Comparison of ENCODE assay signal across 20 cellular contexts in genomic region chr18:30634249-30634648, GRCh38.
DNase-seq lines count a peak whose midpoint lies in the region; ATAC-seq, FAIRE-seq and TF ChIP-seq lines count a peak whose summit lies in the region.
"Had no signal": no experiment of that assay in that cellular context is flagged by ENCODE, and none has a peak within 500 bp of the region (broad histone marks: within the 10 kb centered on the region; RNA-seq: fewer than 3 reads in every experiment).

No MANE protein-coding gene starts in this region.

- TF ChIP-seq CTCF in A549 (IDR thresholded peaks at IDR 0.05) (no peak), IMR-90 (conservative IDR thresholded peaks at IDR 0.05; ENCODE audit: low read depth, low read length) (no peak), H1 (IDR thresholded peaks at IDR 0.05; ENCODE audit: control extremely low read depth in 1 of 3, insufficient read depth in 1 of 3, low read depth in 1 of 3, low read length in 3 of 3) (no peak)

- H3K56ac ChIP-seq in IMR-90 (ENCODE audit: extremely low read depth, insufficient read depth, low read length) (no peak overlapping the region), H1 (replicated peaks; ENCODE audit: insufficient read length, low read depth, low read length) (no peak overlapping the region)

- TF ChIP-seq EP300 in A549 (IDR thresholded peaks at IDR 0.05): no peak
- TF ChIP-seq EP300 in H1 (IDR thresholded peaks at IDR 0.05; ENCODE audit: borderline replicate concordance in 1 of 2, low read depth in 2 of 2, low read length in 2 of 2): no peak

- H2BK15ac ChIP-seq in IMR-90 (ENCODE audit: low read depth, low read length) (no peak overlapping the region), H1 (ENCODE audit: low read length) (no peak overlapping the region)

- H2AK5ac ChIP-seq in IMR-90 (ENCODE audit: low read depth, low read length) (no peak overlapping the region), H1 (ENCODE audit: low read depth, low read length) (no peak overlapping the region)

- no peaks in the 10 kb centered on the region for H3K36me3 ChIP-seq in IMR-90 (ENCODE audit: control insufficient read depth, insufficient read depth, low read length)
- no peaks in the 10 kb centered on the region; a peak in 1 of 8 replicates for H3K36me3 ChIP-seq in H1 (ENCODE audit: control insufficient read depth in 2 of 4, insufficient read depth in 4 of 4, low read length in 3 of 4)
- H3K36me3 ChIP-seq: BLaER1 treated with 17β-estradiol and CSF1 and Interleukin-3, amounts not matched to agents 10 nM and 100 nM had no signal

- no peaks in the 10 kb centered on the region for H3K79me2 ChIP-seq in H1 (ENCODE audit: control insufficient read depth in 1 of 2, insufficient read depth in 2 of 2, low read length in 2 of 2)

- POLR2A ChIA-PET in A549 (lab: Yijun Ruan, JAX) (no interaction called here), IMR-90 (lab: Charles Lee; ENCODE audit: unreplicated experiment) (no interaction called here), H1 (lab: Charles Lee; ENCODE audit: partially characterized antibody) (no interaction called here)

- H3K4me3 ChIP-seq in A549 (no peak overlapping the region), IMR-90 (ENCODE audit: insufficient read depth, low read depth, low read length) (no peak overlapping the region), H1 (ENCODE audit: extremely low read depth in 1 of 4, insufficient read depth in 2 of 4, low read depth in 3 of 4, low read length in 4 of 4) (no peak overlapping the region)
- H3K4me3 ChIP-seq: BLaER1 treated with 17β-estradiol and CSF1 and Interleukin-3, amounts not matched to agents 10 nM and 100 nM had no signal

- H3K79me1 ChIP-seq in IMR-90 (ENCODE audit: low read depth in 1 of 2, low read length in 2 of 2) (no peaks in the 10 kb centered on the region), H1 (ENCODE audit: low read depth, low read length) (no peaks in the 10 kb centered on the region)

- H3K23me2 ChIP-seq in H1 (ENCODE audit: low read depth, low read length): no peaks in the 10 kb centered on the region; the same call in 1 of the 2 replicates

- intact Hi-C loops in IMR-90 (cut with micrococcal nuclease): no loop called here

- H2BK120ac ChIP-seq in IMR-90 (ENCODE audit: low read depth, low read length): no peak overlapping the region
- H2BK120ac ChIP-seq in H1 (replicated peaks; ENCODE audit: low read depth, low read length): no peak overlapping the region

- H2AFZ ChIP-seq in IMR-90 (replicated peaks; ENCODE audit: low read length, poor library complexity) (no peak overlapping the region), H1 (ENCODE audit: low read length) (no peak overlapping the region)

- H3K27ac ChIP-seq in A549: no peak overlapping the region
- H3K27ac ChIP-seq in IMR-90 (ENCODE audit: insufficient read depth, low read length): no peak overlapping the region
- H3K27ac ChIP-seq in H1 (ENCODE audit: low read depth, low read length): no peak overlapping the region
- H3K27ac ChIP-seq: BLaER1 treated with 17β-estradiol and CSF1 and Interleukin-3, amounts not matched to agents 10 nM and 100 nM; C4-2B had no signal

- H3K14ac ChIP-seq in IMR-90 (replicated peaks; ENCODE audit: low read depth, low read length) (no peak overlapping the region), H1 (ENCODE audit: insufficient read length) (no peak overlapping the region)

- H3K4me2 ChIP-seq in A549: no peak overlapping the region
- no peak overlapping the region for H3K4me2 ChIP-seq in IMR-90 (ENCODE audit: low read depth, low read length)
- H3K4me2 ChIP-seq in H1 (ENCODE audit: insufficient read depth in 1 of 2, low read depth in 2 of 2, low read length in 2 of 2): no peak overlapping the region
- H3K4me2 ChIP-seq: BLaER1 treated with 17β-estradiol and CSF1 and Interleukin-3, amounts not matched to agents 10 nM and 100 nM had no signal

- H3K18ac ChIP-seq in IMR-90 (ENCODE audit: low read depth, low read length) (no peak overlapping the region), H1 (ENCODE audit: extremely low read depth, low read length) (no peak overlapping the region)

- H2AK9ac ChIP-seq in IMR-90 (replicated peaks; ENCODE audit: low read depth, low read length, poor library complexity): no peak overlapping the region

- DNase-seq in A549 (ENCODE audit: low read depth in 1 of 2, low spot score in 1 of 2): no peak
- no peak for DNase-seq in IMR-90
- no peak for DNase-seq in H1 (ENCODE audit: low read depth in 1 of 2, low spot score in 2 of 2)
- DNase-seq in NCI-H748 treated with DMSO at 0.1 percent for 48 hours (lab: John Stamatoyannopoulos, UW): no peak
- no peak for DNase-seq in cerebellar cortex (ENCODE audit: low spot score)
- DNase-seq: 8988T; AML-193; Caco-2; Calu3; CD4-positive, alpha-beta T cell; CD8-positive, alpha-beta T cell; DMS79 treated with DMSO at 0.1 percent for 48 hours; GF-D8 had no signal

- H4K5ac ChIP-seq in IMR-90 (ENCODE audit: low read depth, low read length) (no peak overlapping the region), H1 (ENCODE audit: insufficient read length, low read depth, low read length) (no peak overlapping the region)

- BruUV-seq in IMR-90 (replicated peaks; lab: Mats Ljungman, UMichigan): no TSS peak

- H3K27me3 ChIP-seq in IMR-90 (ENCODE audit: control insufficient read depth, insufficient read depth, low read length) (no peaks in the 10 kb centered on the region), H1 (replicated peaks in 1 of 4; ENCODE audit: control insufficient read depth in 3 of 4, extremely low read depth in 1 of 4, insufficient read depth in 3 of 4, low read length in 3 of 4) (no peaks in the 10 kb centered on the region)
- H3K27me3 ChIP-seq: BLaER1 treated with 17β-estradiol and CSF1 and Interleukin-3, amounts not matched to agents 10 nM and 100 nM had no signal

- in situ Hi-C loops in IMR-90 (cut with MboI; ENCODE audit: low sequenced_read_pairs): no loop called here

- FAIRE-seq in A549 (lab: Jason Lieb, UNC): no peak
- no peak for FAIRE-seq in H1 (lab: Jason Lieb, UNC)
- FAIRE-seq: A204.1, G401.6, GM12891, GM19239 had no signal

- dilution Hi-C loops in IMR-90 (cut with HindIII; ENCODE audit: low sequenced_read_pairs, unreplicated experiment): no loop called here

- CTCF ChIA-PET in A549 (lab: Yijun Ruan, JAX) (no interaction called here), IMR-90 (lab: Yijun Ruan, JAX) (no interaction called here), H1 (lab: Charles Lee; ENCODE audit: partially characterized antibody) (interaction anchor here (1.2 kb wide), 1 partner anchor 60 kb away, joined by 3 read pairs; no protein-coding TSS in a partner anchor)

- H3K9ac ChIP-seq in IMR-90 (ENCODE audit: low read depth, low read length) (no peak overlapping the region), H1 (replicated peaks in 1 of 4; ENCODE audit: extremely low read depth in 1 of 4, low read depth in 3 of 4, low read length in 3 of 4) (no peak overlapping the region)
- H3K9ac ChIP-seq: BLaER1 treated with 17β-estradiol and CSF1 and Interleukin-3, amounts not matched to agents 10 nM and 100 nM had no signal

- H2BK5ac ChIP-seq in IMR-90 (ENCODE audit: low read depth, low read length, poor library complexity, severe bottlenecking) (no peak overlapping the region), H1 (ENCODE audit: low read depth, low read length) (no peak overlapping the region)

- H3K9me1 ChIP-seq in IMR-90 (ENCODE audit: insufficient read depth, low read length): no peaks in the 10 kb centered on the region

- H2BK12ac ChIP-seq in H1 (ENCODE audit: low read depth, low read length): no peak overlapping the region

- no peak overlapping the region for H2BK20ac ChIP-seq in IMR-90 (ENCODE audit: low read depth, low read length)
- no peak overlapping the region for H2BK20ac ChIP-seq in H1 (ENCODE audit: low read length)

- ATAC-seq in A549 (no peak), IMR-90 (ENCODE audit: low read depth) (no peak), HG02885 (IDR thresholded peaks at IDR 0.05; ENCODE audit: poor library complexity, unreplicated experiment) (no peak)
- ATAC-seq: CD8-positive, alpha-beta T cell had no signal

- H3K9me3 ChIP-seq in A549 (no peaks in the 10 kb centered on the region), IMR-90 (ENCODE audit: control insufficient read depth, insufficient read depth, low read length) (peaks cover 19% of the 10 kb centered on the region), H1 (ENCODE audit: insufficient read depth in 2 of 2, low read depth in 1 of 2, low read length in 1 of 2) (peaks cover 6 to 9% of the 10 kb centered on the region in 2 experiments)
- H3K9me3 ChIP-seq: Caco-2 had no signal

- H3K23ac ChIP-seq in IMR-90 (ENCODE audit: low read depth, low read length) (no peak overlapping the region), H1 (ENCODE audit: insufficient read length) (no peak overlapping the region)

- TF ChIP-seq POLR2A in A549 (IDR thresholded peaks at IDR 0.05; ENCODE audit: low read length) (no peak), IMR-90 (IDR thresholded peaks at IDR 0.05; ENCODE audit: low read depth, low read length) (no peak), H1 (IDR thresholded peaks at IDR 0.05; ENCODE audit: control extremely low read depth in 1 of 2, low read depth in 2 of 2, low read length in 2 of 2) (no peak)

- H4K91ac ChIP-seq in IMR-90 (ENCODE audit: insufficient read depth, low read depth, low read length) (no peak overlapping the region), H1 (replicated peaks; ENCODE audit: insufficient read length, low read length) (no peak overlapping the region)

- no peak overlapping the region for H3K4ac ChIP-seq in IMR-90 (ENCODE audit: low read depth, low read length)
- no peak overlapping the region for H3K4ac ChIP-seq in H1 (replicated peaks; ENCODE audit: insufficient read length, low read depth, low read length)

- H3K4me1 ChIP-seq in A549: no peaks in the 10 kb centered on the region
- no peaks in the 10 kb centered on the region for H3K4me1 ChIP-seq in IMR-90 (ENCODE audit: control insufficient read depth, insufficient read depth, low read length)
- peaks cover 2 to 11% (median 8%) of the 10 kb centered on the region in 4 experiments; a peak in 6 of 7 replicates for H3K4me1 ChIP-seq in H1 (replicated peaks in 1 of 4; ENCODE audit: control insufficient read depth in 3 of 4, insufficient read depth in 4 of 4, low read length in 3 of 4)
- H3K4me1 ChIP-seq: BLaER1 treated with 17β-estradiol and CSF1 and Interleukin-3, amounts not matched to agents 10 nM and 100 nM; Caco-2 had no signal

- TF ChIP-seq RAD21 in A549 (conservative IDR thresholded peaks at IDR 0.05 in 1 of 2, IDR thresholded peaks at IDR 0.05 in 1 of 2) (no peak), IMR-90 (IDR thresholded peaks at IDR 0.05; ENCODE audit: low read length) (no peak), H1 (IDR thresholded peaks at IDR 0.05 in 1 of 2, conservative IDR thresholded peaks at IDR 0.05 in 1 of 2; ENCODE audit: low read depth in 2 of 2, low read length in 2 of 2) (no peak)

- no peaks in the 10 kb centered on the region for H4K20me1 ChIP-seq in IMR-90 (ENCODE audit: insufficient read depth, low read length)
- H4K20me1 ChIP-seq in H1 (replicated peaks in 1 of 2; ENCODE audit: control insufficient read depth in 1 of 2, insufficient read depth in 2 of 2, low read length in 2 of 2): no peaks in the 10 kb centered on the region
- H4K20me1 ChIP-seq: BLaER1 treated with 17β-estradiol and CSF1 and Interleukin-3, amounts not matched to agents 10 nM and 100 nM had no signal

- H4K8ac ChIP-seq in IMR-90 (ENCODE audit: low read depth in 2 of 2, low read length in 2 of 2): no peak overlapping the region
- no peak overlapping the region for H4K8ac ChIP-seq in H1 (ENCODE audit: extremely low read depth, insufficient read depth, low read length)

TF ChIP-seq in H1, 55 proteins besides CTCF, POLR2A, EP300 and RAD21 (continues in another document):
- no peak for TF ChIP-seq EGR1 (IDR thresholded peaks at IDR 0.05; ENCODE audit: borderline replicate concordance, low read depth, low read length)

Comparison
In these comparisons a context has a peak if more than half of its experiments do, and no peak if none do; other contexts are left out.
1. Of the 18 proteins assayed by ChIP-seq in both H1 and A549: peak only in H1: none; only in A549: none; in both: MAFK; in neither: 17.